15 cellular contexts compared by ENCODE assay signal in the genomic region with DNA sequence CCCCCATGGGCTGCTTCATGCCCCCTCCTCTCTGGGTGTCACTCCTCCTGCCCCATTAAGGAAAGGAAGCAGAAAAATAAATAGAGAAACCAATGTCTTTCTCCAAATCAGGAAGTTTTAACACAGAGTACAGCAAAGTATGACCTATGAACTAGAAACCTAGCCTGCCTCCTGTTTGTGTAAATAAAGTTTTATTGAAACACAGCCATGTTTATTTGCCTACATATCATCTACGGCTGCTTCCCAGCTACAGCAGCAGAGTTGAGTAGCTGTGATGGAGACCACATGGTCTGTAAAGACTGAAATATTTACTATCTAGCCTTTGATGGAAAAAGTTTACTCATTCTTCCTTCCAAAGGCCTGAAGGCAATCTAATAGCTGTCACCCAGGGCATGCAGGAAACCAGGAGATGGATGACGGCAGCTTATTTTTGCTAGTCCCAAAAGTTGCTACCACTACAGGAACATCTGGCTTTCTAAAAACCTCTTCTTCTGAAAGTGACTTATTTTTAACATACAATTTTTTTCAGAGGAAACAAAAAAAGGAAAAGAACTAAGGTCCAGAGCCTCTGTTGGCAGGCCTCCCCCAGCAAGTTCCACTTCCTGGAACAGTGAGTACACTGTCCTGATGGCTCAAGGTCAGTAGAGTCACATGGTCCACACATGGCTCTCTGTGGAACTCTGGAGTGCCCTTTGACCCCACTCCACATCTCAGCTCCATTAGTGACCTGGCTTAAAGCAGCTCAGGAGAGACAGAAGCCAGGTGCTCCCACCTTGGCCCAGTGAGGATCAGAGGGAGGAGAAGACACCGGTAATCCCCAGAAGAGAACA.
"Had no signal": no experiment of that assay in that cellular context is flagged by ENCODE, and none has a peak within 500 bp of the region (broad histone marks: within the 10 kb centered on the region; RNA-seq: fewer than 3 reads in every experiment).

No MANE protein-coding gene starts in this region.

- H3K27ac Mint-ChIP-seq: activated CD4-positive, alpha-beta T cell treated with anti-CD3 and anti-CD28 coated beads for 36 hours; activated CD8-positive, alpha-beta T cell treated with anti-CD3 and anti-CD28 coated beads, Interleukin-2, amount 10 ng/mL, durations not matched to agents 7 days and 5 days; activated T-helper 1 cell treated with anti-CD3 and anti-CD28 coated beads, Interleukin-12 subunit alpha, Interleukin-12 subunit beta, Interleukin-2, Interleukin-4 antibody, amounts not matched to agents 30 ng/mL and 10 ng/mL and 1 ng/mL, durations not matched to agents 14 hours and 24 hours and 36 hours; endodermal cell; mesothelial cell of epicardium; neural progenitor cell had no signal

- H3K4me2 ChIP-seq: neural progenitor cell had no signal

- H3K9me3 Mint-ChIP-seq: activated T-helper 1 cell treated with anti-CD3 and anti-CD28 coated beads, Interleukin-12 subunit alpha, Interleukin-12 subunit beta, Interleukin-2, Interleukin-4 antibody, amounts not matched to agents 30 ng/mL and 10 ng/mL and 1 ng/mL, durations not matched to agents 14 hours and 24 hours and 36 hours; endodermal cell; neural progenitor cell had no signal

- H3K4me1 ChIP-seq: neural progenitor cell, suprapubic skin had no signal

- H3K36me3 Mint-ChIP-seq: mesothelial cell of epicardium, neural progenitor cell had no signal

- H3K36me3 ChIP-seq: neural progenitor cell, suprapubic skin, WERI-Rb-1 had no signal

- ATAC-seq: activated CD4-positive, alpha-beta T cell treated with anti-CD3 and anti-CD28 coated beads for 36 hours; activated CD8-positive, alpha-beta T cell treated with anti-CD3 and anti-CD28 coated beads, Interleukin-2, amount 10 ng/mL, durations not matched to agents 7 days and 5 days; stimulated activated naive CD8-positive, alpha-beta T cell treated with anti-CD3 and anti-CD28 coated beads, Interleukin-15, Interleukin-2, amounts not matched to agents 100 U/mL and 50 U/mL, for 24 hours had no signal

- H3K9ac ChIP-seq: neural progenitor cell had no signal

- H3K27ac ChIP-seq: neural progenitor cell, suprapubic skin, WERI-Rb-1 had no signal

- H3K9me3 ChIP-seq: suprapubic skin had no signal

- DNase-seq: activated CD4-positive, alpha-beta T cell treated with anti-CD3 and anti-CD28 coated beads for 36 hours; activated CD8-positive, alpha-beta T cell treated with anti-CD3 and anti-CD28 coated beads, Interleukin-2, amount 10 ng/mL, durations not matched to agents 7 days and 5 days; activated naive CD4-positive, alpha-beta T cell treated with Interleukin-2 at 50 U/mL for 16 hours; dermis blood vessel endothelial cell; endodermal cell; erythroblast; stimulated activated CD4-positive, alpha-beta T cell treated with anti-CD3 and anti-CD28 coated beads, Interleukin-4, amount 100 ng/mL, for 1 hour; stimulated activated CD8-positive, alpha-beta memory T cell treated with anti-CD3 and anti-CD28 coated beads, Interleukin-4, amount 100 ng/mL, for 48 hours; stimulated activated naive CD8-positive, alpha-beta T cell treated with anti-CD3 and anti-CD28 coated beads, Interleukin-15, Interleukin-2, amounts not matched to agents 100 U/mL and 50 U/mL, for 24 hours; T-helper 1 cell; WERI-Rb-1 had no signal

- H2AFZ ChIP-seq: neural progenitor cell had no signal

- H3K4me3 ChIP-seq: neural progenitor cell, suprapubic skin had no signal

- H3K27me3 ChIP-seq: neural progenitor cell, suprapubic skin had no signal
